18 cellular contexts compared by ENCODE assay signal in genomic region chr4:7336067-7336569, GRCh38.
"Had no signal": no experiment of that assay in that cellular context is flagged by ENCODE, and none has a peak within 500 bp of the region (broad histone marks: within the 10 kb centered on the region; RNA-seq: fewer than 3 reads in every experiment).

No MANE protein-coding gene starts in this region.

- H3K27me3 ChIP-seq: cardiac muscle cell, hepatocyte, neutrophil, sigmoid colon, tibial artery had no signal

- H3K27me3 Mint-ChIP-seq: activated CD4-positive, alpha-beta memory T cell treated with anti-CD3 and anti-CD28 coated beads, Interleukin-2, amount 10 ng/mL, durations not matched to agents 7 days and 5 days; activated CD4-positive, alpha-beta T cell treated with anti-CD3 and anti-CD28 coated beads for 36 hours; stimulated activated memory B cell treated with anti-CD40 and anti-IgM and Interleukin-4, amounts not matched to agents 10 μg/mL and 1 μg/mL and 100 μg/mL, for 72 hours had no signal

- FAIRE-seq: islet of Langerhans had no signal

- H3K27ac ChIP-seq: cardiac muscle cell, hepatocyte, lower lobe of right lung, neutrophil, parathyroid adenoma had no signal

- H3K4me3 Mint-ChIP-seq: activated CD4-positive, alpha-beta memory T cell treated with anti-CD3 and anti-CD28 coated beads, Interleukin-2, amount 10 ng/mL, durations not matched to agents 7 days and 5 days; activated CD4-positive, alpha-beta T cell treated with anti-CD3 and anti-CD28 coated beads for 36 hours; activated CD8-positive, alpha-beta memory T cell treated with anti-CD3 and anti-CD28 coated beads, Interleukin-2, amount 10 ng/mL, durations not matched to agents 7 days and 5 days; activated naive CD8-positive, alpha-beta T cell treated with anti-CD3 and anti-CD28 coated beads for 36 hours; activated T-helper 17 cell treated with anti-CD3 and anti-CD28 coated beads, Interleukin-2, amount 50 U/mL, for 72 hours; natural killer cell; stimulated activated memory B cell treated with anti-CD40 and anti-IgM and Interleukin-4, amounts not matched to agents 10 μg/mL and 1 μg/mL and 100 μg/mL, for 72 hours had no signal

- H3K4me1 Mint-ChIP-seq: activated CD4-positive, alpha-beta memory T cell treated with anti-CD3 and anti-CD28 coated beads, Interleukin-2, amount 10 ng/mL, durations not matched to agents 7 days and 5 days; activated CD4-positive, alpha-beta T cell treated with anti-CD3 and anti-CD28 coated beads for 36 hours; activated CD8-positive, alpha-beta memory T cell treated with anti-CD3 and anti-CD28 coated beads, Interleukin-2, amount 10 ng/mL, durations not matched to agents 7 days and 5 days; activated naive CD8-positive, alpha-beta T cell treated with anti-CD3 and anti-CD28 coated beads for 36 hours; activated T-helper 17 cell treated with anti-CD3 and anti-CD28 coated beads, Interleukin-2, amount 50 U/mL, for 72 hours; stimulated activated memory B cell treated with anti-CD40 and anti-IgM and Interleukin-4, amounts not matched to agents 10 μg/mL and 1 μg/mL and 100 μg/mL, for 72 hours had no signal

- H2AFZ ChIP-seq: hepatocyte, parathyroid adenoma had no signal

- H3K4me1 ChIP-seq: parathyroid adenoma had no signal

- H3K9ac ChIP-seq: parathyroid adenoma had no signal

- H3K79me2 ChIP-seq: hepatocyte, parathyroid adenoma had no signal

- ATAC-seq: stimulated activated memory B cell treated with anti-CD40 and anti-IgM and Interleukin-4, amounts not matched to agents 10 μg/mL and 1 μg/mL and 100 μg/mL, for 72 hours had no signal

- H3K36me3 Mint-ChIP-seq: activated CD8-positive, alpha-beta memory T cell treated with anti-CD3 and anti-CD28 coated beads, Interleukin-2, amount 10 ng/mL, durations not matched to agents 7 days and 5 days; activated naive CD8-positive, alpha-beta T cell treated with anti-CD3 and anti-CD28 coated beads for 36 hours; natural killer cell; stimulated activated memory B cell treated with anti-CD40 and anti-IgM and Interleukin-4, amounts not matched to agents 10 μg/mL and 1 μg/mL and 100 μg/mL, for 72 hours had no signal

- H3K27ac Mint-ChIP-seq: activated CD4-positive, alpha-beta memory T cell treated with anti-CD3 and anti-CD28 coated beads, Interleukin-2, amount 10 ng/mL, durations not matched to agents 7 days and 5 days; activated CD4-positive, alpha-beta T cell treated with anti-CD3 and anti-CD28 coated beads for 36 hours; activated CD8-positive, alpha-beta memory T cell treated with anti-CD3 and anti-CD28 coated beads, Interleukin-2, amount 10 ng/mL, durations not matched to agents 7 days and 5 days; activated naive CD8-positive, alpha-beta T cell treated with anti-CD3 and anti-CD28 coated beads for 36 hours; activated T-helper 17 cell treated with anti-CD3 and anti-CD28 coated beads, Interleukin-2, amount 50 U/mL, for 72 hours; natural killer cell; stimulated activated memory B cell treated with anti-CD40 and anti-IgM and Interleukin-4, amounts not matched to agents 10 μg/mL and 1 μg/mL and 100 μg/mL, for 72 hours had no signal

- H3K9me3 Mint-ChIP-seq: activated CD4-positive, alpha-beta memory T cell treated with anti-CD3 and anti-CD28 coated beads, Interleukin-2, amount 10 ng/mL, durations not matched to agents 7 days and 5 days; activated naive CD8-positive, alpha-beta T cell treated with anti-CD3 and anti-CD28 coated beads for 36 hours; activated T-helper 17 cell treated with anti-CD3 and anti-CD28 coated beads, Interleukin-2, amount 50 U/mL, for 72 hours had no signal

- H3K4me3 ChIP-seq: cardiac muscle cell, esophagus squamous epithelium, hepatocyte, lower lobe of right lung, sigmoid colon, tibial artery had no signal

- H3K36me3 ChIP-seq: cardiac muscle cell, esophagus squamous epithelium, lower lobe of right lung, neutrophil, sigmoid colon, tibial artery had no signal

- DNase-seq: amniotic stem cell; effector memory CD4-positive, alpha-beta T cell; esophagus squamous epithelium; sigmoid colon had no signal

- H3K9me3 ChIP-seq: esophagus squamous epithelium, lower lobe of right lung, neutrophil, sigmoid colon, tibial artery had no signal
